21 cellular contexts compared by ENCODE assay signal in genomic region chr3:133486658-133487057, GRCh38.
"Had no signal": no experiment of that assay in that cellular context is flagged by ENCODE, and none has a peak within 500 bp of the region (broad histone marks: within the 10 kb centered on the region; RNA-seq: fewer than 3 reads in every experiment).

No MANE protein-coding gene starts in this region.

- H3K27ac ChIP-seq: dorsolateral prefrontal cortex, gastrocnemius medialis, psoas muscle, right lobe of liver, stomach, thoracic aorta had no signal

- H3K27ac Mint-ChIP-seq: naive B cell; nephron; stimulated activated memory B cell treated with anti-CD40 and anti-IgM and Interleukin-4, amounts not matched to agents 10 μg/mL and 1 μg/mL and 100 μg/mL, for 72 hours had no signal

- DNase-seq: cortex of kidney; dorsolateral prefrontal cortex; effector CD8-positive, alpha-beta T cell; gastrocnemius medialis; glutamatergic neuron; left ventricle myocardium superior; mesenchymal stem cell; naive B cell; psoas muscle; retina; right lobe of liver; stimulated activated CD4-positive, alpha-beta T cell treated with anti-CD3 and anti-CD28 coated beads, Interleukin-4, amount 100 ng/mL, for 1 hour; stimulated activated CD8-positive, alpha-beta memory T cell treated with anti-CD3 and anti-CD28 coated beads, Interleukin-4, amount 100 ng/mL, for 48 hours; substantia nigra had no signal

- H3K36me3 ChIP-seq: gastrocnemius medialis, right lobe of liver, stomach, thoracic aorta, transverse colon had no signal

- H3K9me3 Mint-ChIP-seq: stimulated activated memory B cell treated with anti-CD40 and anti-IgM and Interleukin-4, amounts not matched to agents 10 μg/mL and 1 μg/mL and 100 μg/mL, for 72 hours had no signal

- H3K4me1 ChIP-seq: gastrocnemius medialis, psoas muscle, right lobe of liver, stomach had no signal

- ATAC-seq: esophagus mucosa; gastrocnemius medialis; left ventricle myocardium superior; psoas muscle; stimulated activated memory B cell treated with anti-CD40 and anti-IgM and Interleukin-4, amounts not matched to agents 10 μg/mL and 1 μg/mL and 100 μg/mL, for 72 hours had no signal

- H3K4me3 ChIP-seq: dorsolateral prefrontal cortex, gastrocnemius medialis, lung, psoas muscle, right lobe of liver, stomach, thoracic aorta, transverse colon had no signal

- H3K27me3 Mint-ChIP-seq: naive B cell; stimulated activated memory B cell treated with anti-CD40 and anti-IgM and Interleukin-4, amounts not matched to agents 10 μg/mL and 1 μg/mL and 100 μg/mL, for 72 hours had no signal

- H3K9me3 ChIP-seq: gastrocnemius medialis, right lobe of liver, thoracic aorta, transverse colon had no signal

- H3K4me3 Mint-ChIP-seq: naive B cell; nephron; stimulated activated memory B cell treated with anti-CD40 and anti-IgM and Interleukin-4, amounts not matched to agents 10 μg/mL and 1 μg/mL and 100 μg/mL, for 72 hours had no signal

- H3K27me3 ChIP-seq: dorsolateral prefrontal cortex, gastrocnemius medialis, right lobe of liver, stomach, transverse colon had no signal
